8 cellular contexts compared by ENCODE assay signal in genomic region chr12:101698782-101699347, GRCh38. TPM values are rescaled to one million over a fixed set of nuclear protein-coding genes. Genes with fewer than 3 reads are reported as not detected.
DNase-seq lines count a peak whose midpoint lies in the region; ATAC-seq, FAIRE-seq and TF ChIP-seq lines count a peak whose summit lies in the region.

No MANE protein-coding gene starts in this region.

- FAIRE-seq in A549 (lab: Jason Lieb, UNC) (no peak), GM12892 (lab: Jason Lieb, UNC) (no peak)

- peak overlapping the region; percentile 77 to 97; a peak in 5 of 6 replicates for H3K27ac ChIP-seq in A549
- H3K27ac ChIP-seq in gastroesophageal sphincter, result peak overlapping the region; percentile 77 to 97 (median 96)
- H3K27ac ChIP-seq in psoas muscle, result peak overlapping the region; percentile 97

- ATAC-seq in A549, result peak; percentile 42 to 70; a peak in 4 of 6 replicates
- no peak for ATAC-seq in gastroesophageal sphincter
- no peak for ATAC-seq in psoas muscle

- peak overlapping the region; percentile 84 for H3K4me2 ChIP-seq in A549

- CTCF ChIA-PET in A549 (lab: Yijun Ruan, JAX), result interaction anchor here (0.8 to 1.5 kb wide), 4 partner anchors 9 to 70 kb away, joined by 3 to 4 read pairs (median 3); no protein-coding TSS in a partner anchor

- no peaks in the 10 kb centered on the region for H3K27me3 ChIP-seq in gastroesophageal sphincter
- no peaks in the 10 kb centered on the region for H3K27me3 ChIP-seq in psoas muscle (ENCODE audit: insufficient read depth in 3 of 3, low read length in 2 of 3)

- H3K9me3 ChIP-seq in A549 (no peaks in the 10 kb centered on the region), gastroesophageal sphincter (no peaks in the 10 kb centered on the region), psoas muscle (peaks cover 5% of the 10 kb centered on the region)

- H3K36me3 ChIP-seq in gastroesophageal sphincter (no peaks in the 10 kb centered on the region), psoas muscle (ENCODE audit: insufficient read depth in 1 of 2, low read depth in 1 of 2) (no peaks in the 10 kb centered on the region)

- H3K4me3 ChIP-seq in A549 (peak overlapping the region; percentile 87), gastroesophageal sphincter (peak overlapping the region; percentile 74 to 75), psoas muscle (peak overlapping the region; percentile 96)

- POLR2A ChIA-PET in A549 (lab: Yijun Ruan, JAX), result no interaction called here

- WGBS in A549 (ENCODE audit: missing lambda C conversion rate), result 74% methylated on average over 12 of the region's 12 CpGs
- 79% methylated on average over 9 of the region's 12 CpGs; no CpG with 5 or more reads in 1 of the 2 donors for WGBS in gastroesophageal sphincter (ENCODE audit: low coverage in 1 of 2), 2 donors
- WGBS in psoas muscle, 3 donors, result 49 to 74% (median 54%) methylated on average over 12 of the region's 12 CpGs

- DNase-seq in A549 (ENCODE audit: low read depth in 1 of 2, low spot score in 1 of 2), result peak in 1 of 2 experiments; percentile 54
- peak; percentile 7 to 11 for DNase-seq in activated CD4-positive, alpha-beta T cell treated with anti-CD3 and anti-CD28 coated beads, Interleukin-2, amount 50 U/mL, for 48 hours
- no peak for DNase-seq in psoas muscle
- DNase-seq in GM12892 (ENCODE audit: insufficient read length), result no peak
- DNase-seq in activated effector memory CD4-positive, alpha-beta T cell treated with anti-CD3 and anti-CD28 coated beads, Interleukin-2, amount 50 U/mL, for 16 hours, result no peak
- DNase-seq in NCI-H1092 treated with DMSO at 0.1 percent for 48 hours (lab: John Stamatoyannopoulos, UW), result no peak

- TF ChIP-seq RAD21 in A549 (conservative IDR thresholded peaks at IDR 0.05 in 1 of 2, IDR thresholded peaks at IDR 0.05 in 1 of 2), result no peak

- intact Hi-C loops in psoas muscle (cut with DNase I), result loop anchor here in 1 of 2 donors (10.0 kb wide), 2 partner anchors 204 to 294 kb away; partner anchors contain the start of gene ARL1

- no peak for TF ChIP-seq POLR2A in A549 (IDR thresholded peaks at IDR 0.05; ENCODE audit: low read length)
- no peak for TF ChIP-seq POLR2A in gastroesophageal sphincter (IDR thresholded peaks at IDR 0.05)
- TF ChIP-seq POLR2A in GM12892 (IDR thresholded peaks at IDR 0.05; ENCODE audit: low read depth, low read length), result no peak

- TF ChIP-seq CTCF in A549 (IDR thresholded peaks at IDR 0.05) (peak; percentile 41; the same call in 2 of the 3 replicates), GM12873 (IDR thresholded peaks at IDR 0.05; ENCODE audit: insufficient read depth, low read depth, low read length, missing control alignments) (peak; percentile 3), gastroesophageal sphincter (IDR thresholded peaks at IDR 0.05) (peak in 1 of 4 experiments; percentile 33), psoas muscle (IDR thresholded peaks at IDR 0.05) (no peak)

- H3K4me1 ChIP-seq in A549, result peaks cover 20% of the 10 kb centered on the region
- peaks cover 6 to 70% (median 30%) of the 10 kb centered on the region in 3 donors for H3K4me1 ChIP-seq in gastroesophageal sphincter
- peaks cover 49% of the 10 kb centered on the region for H3K4me1 ChIP-seq in psoas muscle

- TF ChIP-seq EP300 in A549 (IDR thresholded peaks at IDR 0.05), result no peak
- TF ChIP-seq EP300 in gastroesophageal sphincter (IDR thresholded peaks at IDR 0.05), result no peak

TF ChIP-seq in A549, 52 proteins besides CTCF, POLR2A, EP300 and RAD21:
- TF ChIP-seq KDM5A (IDR thresholded peaks at IDR 0.05), result no peak
- no peak for TF ChIP-seq NR3C1 (IDR thresholded peaks at IDR 0.05)
- no peak for TF ChIP-seq RNF2 (IDR thresholded peaks at IDR 0.05; ENCODE audit: borderline replicate concordance, low read depth)
- TF ChIP-seq GATA3 (IDR thresholded peaks at IDR 0.05; ENCODE audit: borderline replicate concordance), result no peak
- TF ChIP-seq RARB (CRISPR knock-in tag; IDR thresholded peaks at IDR 0.05), result no peak
- TF ChIP-seq PBX3 (IDR thresholded peaks at IDR 0.05), result no peak
- TF ChIP-seq E2F6 (IDR thresholded peaks at IDR 0.05; ENCODE audit: borderline replicate concordance, low read depth), result no peak
- TF ChIP-seq REST (IDR thresholded peaks at IDR 0.05), result no peak
- no peak for TF ChIP-seq MAX (IDR thresholded peaks at IDR 0.05)
- no peak for TF ChIP-seq POLR2AphosphoS2 (conservative IDR thresholded peaks at IDR 0.05; ENCODE audit: low read length)
- TF ChIP-seq FOXS1 (CRISPR knock-in tag; IDR thresholded peaks at IDR 0.05), result no peak
- TF ChIP-seq CBX8 (IDR thresholded peaks at IDR 0.05), result no peak

RNA-seq across cellular contexts. Expression of gene CHPT1, which starts 1.4 kb away (rescaled TPM):
- polyA plus RNA-seq in A549 (2011; rRNA removed) (84.0 and 102 TPM in 2 replicates), A549 (2017; fragmentation: RNase III; extraction: RNeasy Plus Mini Kit Qiagen cat#74134 plus additional on column Dnase treatment) (51.2 to 52.0 TPM (median 51.5 TPM) in 3 replicates), psoas muscle (10 to 100 TPM; 20.7 to 38.9 (median 29.8) TPM)
- 53.0 and 97.1 TPM in 2 replicates for polyA plus RNA-seq in A549 (2012; cell fraction: cytosol; rRNA removed)
- polyA plus RNA-seq in A549 (2012; cell fraction: nucleus; rRNA removed), result 29.9 and 39.7 TPM in 2 replicates
- 20.2 and 24.6 TPM in 2 replicates for polyA minus RNA-seq in A549 (2011; rRNA and poly(A)+ RNA removed)
- total RNA-seq in gastroesophageal sphincter (100 to 1,000 TPM in 1 of 4 donors, 10 to 100 TPM in 3; 47.3 to 130 (median 49.6) TPM), psoas muscle (10 to 100 TPM; 17.9 to 31.3 (median 20.7) TPM)
- 12.5 TPM for polyA plus RNA-seq in GM12892 (2012; ENCODE audit: missing spikeins)

RNA-seq across cellular contexts. Expression of gene SYCP3, which starts 40.4 kb away (rescaled TPM):
- polyA plus RNA-seq in A549 (2011; rRNA removed) (0.13 and 0.14 TPM in 2 replicates), A549 (2017; fragmentation: RNase III; extraction: RNeasy Plus Mini Kit Qiagen cat#74134 plus additional on column Dnase treatment) (0.12 to 0.27 TPM (median 0.22 TPM) in 3 replicates), psoas muscle (under 1 TPM in 2 of 3 donors, not detected in 1; 0.04 to 0.23 TPM)
- 0.07 TPM in 1 of 2 replicates, not detected in the other for polyA plus RNA-seq in A549 (2012; cell fraction: cytosol; rRNA removed)
- 0.04 and 0.06 TPM in 2 replicates for polyA plus RNA-seq in A549 (2012; cell fraction: nucleus; rRNA removed)
- 0.25 TPM in 1 of 2 replicates, not detected in the other for polyA minus RNA-seq in A549 (2011; rRNA and poly(A)+ RNA removed)
- total RNA-seq in gastroesophageal sphincter (under 1 TPM in 1 of 4 donors, not detected in 3; 0.13 TPM), psoas muscle (under 1 TPM in 1 of 4 donors, not detected in 3; 0.28 TPM)
- polyA plus RNA-seq in GM12892 (2012; ENCODE audit: missing spikeins), result 1.6 TPM

Comparison
In these comparisons a context has a peak if more than half of its experiments do, and no peak if none do; other contexts are left out.
1. ATAC-seq: peak in A549 (2 of 2); none in gastroesophageal sphincter (single experiment) and psoas muscle (0 of 4).
2. DNase-seq: peak in activated CD4-positive, alpha-beta T cell treated with anti-CD3 and anti-CD28 coated beads, Interleukin-2, amount 50 U/mL, for 48 hours (2 of 2); none in psoas muscle (0 of 2), GM12892 (single experiment), activated effector memory CD4-positive, alpha-beta T cell treated with anti-CD3 and anti-CD28 coated beads, Interleukin-2, amount 50 U/mL, for 16 hours (single experiment) and NCI-H1092 treated with DMSO at 0.1 percent for 48 hours (single experiment).
3. Peak in every context shown above with its lines, with median percentiles within 50 percentile points of each other: H3K27ac ChIP-seq and H3K4me3 ChIP-seq.